ENCODE assay signal across 18 cellular contexts in the genomic region with DNA sequence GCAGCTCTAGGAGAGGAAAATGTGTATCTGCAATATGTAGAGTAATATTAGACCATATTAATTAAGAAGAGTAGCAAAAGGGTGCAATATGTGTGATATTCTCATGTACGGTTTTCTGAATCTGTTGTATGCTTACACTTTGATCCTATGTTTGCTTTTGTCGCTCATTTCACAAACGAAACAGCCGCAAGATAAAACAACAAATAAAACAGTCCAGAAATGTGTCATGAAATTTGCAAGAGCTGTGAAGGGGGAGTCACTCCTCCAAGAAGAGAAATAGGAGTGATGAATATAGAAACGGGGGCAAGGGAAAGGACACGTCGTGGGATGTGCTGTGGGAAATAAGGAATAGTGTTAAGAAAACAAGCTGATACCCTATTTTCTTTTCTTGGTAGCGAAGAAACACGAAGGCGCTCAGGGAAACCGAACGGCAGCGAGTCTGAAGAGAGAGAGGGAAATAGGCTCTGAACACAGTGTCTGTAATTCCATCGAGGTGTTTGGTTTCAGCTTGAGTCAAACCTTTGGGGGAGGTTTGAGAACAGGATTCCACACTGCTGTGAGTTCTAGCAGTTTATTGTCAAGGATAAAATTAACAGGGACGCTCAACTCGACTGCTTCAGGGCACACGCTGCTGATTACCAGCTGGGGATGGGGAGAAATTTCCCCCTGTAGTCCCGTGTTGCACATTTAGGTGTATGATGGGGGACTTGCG.
DNase-seq lines count a peak whose midpoint lies in the region; ATAC-seq and TF ChIP-seq lines count a peak whose summit lies in the region.
"Had no signal": no experiment of that assay in that cellular context is flagged by ENCODE, and none has a peak within 500 bp of the region (broad histone marks: within the 10 kb centered on the region; RNA-seq: fewer than 3 reads in every experiment).

No MANE protein-coding gene starts in this region.

- H3K79me2 ChIP-seq in mammary epithelial cell (ENCODE audit: insufficient read depth, low read length) = no peaks in the 10 kb centered on the region

- DNase-seq in mammary epithelial cell (peak; percentile 19), breast epithelium (ENCODE audit: low spot score in 2 of 2) (no peak), brain microvascular endothelial cell (peak; percentile 70), kidney epithelial cell (ENCODE audit: low read depth) (no peak), CD14-positive monocyte (ENCODE audit: low spot score) (no peak), T-helper 17 cell (no peak)
- no peak for DNase-seq in stimulated activated CD4-positive, alpha-beta T cell treated with anti-CD3 and anti-CD28 coated beads, Interleukin-12 subunit alpha, Interleukin-12 subunit beta, amount 100 ng/mL, for 4 hours
- DNase-seq in T-helper 2 cell treated with Interferon-gamma antibody and Interleukin-4, amounts not matched to agents 5 μg/mL and 100 μg/mL, for 36 hours (ENCODE audit: low spot score) = no peak
- DNase-seq: activated CD4-positive, alpha-beta T cell treated with anti-CD3 and anti-CD28 coated beads for 1 hour; activated naive CD4-positive, alpha-beta T cell; Caco-2; NCI-H1092; NK-92 treated with Interleukin-12 subunit alpha and Interleukin-12 subunit beta, amount 100 ng/mL, for 24 hours; stimulated activated CD4-positive, alpha-beta T cell treated with anti-CD3 and anti-CD28 coated beads, Interleukin-4, amount 100 ng/mL, for 4 hours; tibial artery had no signal

- CTCF ChIA-PET in mammary epithelial cell (lab: Charles Lee; ENCODE audit: low non-redundant PET) = no interaction called here

- H3K4me1 Mint-ChIP-seq in CD14-positive monocyte (no peaks in the 10 kb centered on the region), T-helper 17 cell (no peaks in the 10 kb centered on the region)
- no peaks in the 10 kb centered on the region for H3K4me1 Mint-ChIP-seq in T-helper 2 cell treated with Interferon-gamma antibody and Interleukin-4, amounts not matched to agents 5 μg/mL and 100 μg/mL, for 36 hours (ENCODE audit: low read depth)
- H3K4me1 Mint-ChIP-seq: IgD-negative memory B cell had no signal

- H3K4me1 ChIP-seq in mammary epithelial cell (ENCODE audit: insufficient read depth, low read length) = no peaks in the 10 kb centered on the region
- no peaks in the 10 kb centered on the region for H3K4me1 ChIP-seq in breast epithelium
- H3K4me1 ChIP-seq: Caco-2, right atrium auricular region, tibial artery had no signal

- no peak for TF ChIP-seq POLR2A in breast epithelium (IDR thresholded peaks at IDR 0.05)

- H3K27ac Mint-ChIP-seq in CD14-positive monocyte (no peak overlapping the region), T-helper 17 cell (no peak overlapping the region)
- no peak overlapping the region for H3K27ac Mint-ChIP-seq in T-helper 2 cell treated with Interferon-gamma antibody and Interleukin-4, amounts not matched to agents 5 μg/mL and 100 μg/mL, for 36 hours
- H3K27ac Mint-ChIP-seq: IgD-negative memory B cell had no signal

- peak overlapping the region; percentile 64 for H2AFZ ChIP-seq in mammary epithelial cell (ENCODE audit: low read depth, low read length)

- dilution Hi-C loops in mammary epithelial cell (cut with HindIII; ENCODE audit: low sequenced_read_pairs) = no loop called here

- H3K9ac ChIP-seq in mammary epithelial cell (ENCODE audit: insufficient read depth, low read length) = no peak overlapping the region

- no peak for ATAC-seq in T-helper 17 cell
- ATAC-seq: HCT116 had no signal

- H3K27me3 ChIP-seq in mammary epithelial cell (ENCODE audit: insufficient read depth, low read length) (no peaks in the 10 kb centered on the region), breast epithelium (no peaks in the 10 kb centered on the region), brain microvascular endothelial cell (replicated peaks) (no peaks in the 10 kb centered on the region), kidney epithelial cell (ENCODE audit: control insufficient read depth, insufficient read depth, low read length) (no peaks in the 10 kb centered on the region)
- H3K27me3 ChIP-seq: right atrium auricular region had no signal

- H3K4me3 Mint-ChIP-seq in CD14-positive monocyte (no peak overlapping the region), T-helper 17 cell (no peak overlapping the region)
- H3K4me3 Mint-ChIP-seq in T-helper 2 cell treated with Interferon-gamma antibody and Interleukin-4, amounts not matched to agents 5 μg/mL and 100 μg/mL, for 36 hours = no peak overlapping the region
- H3K4me3 Mint-ChIP-seq: IgD-negative memory B cell had no signal

- peaks cover under 1 to 9% (median 5%) of the 10 kb centered on the region in 7 donors for H3K9me3 Mint-ChIP-seq in CD14-positive monocyte
- H3K9me3 Mint-ChIP-seq in T-helper 2 cell treated with Interferon-gamma antibody and Interleukin-4, amounts not matched to agents 5 μg/mL and 100 μg/mL, for 36 hours = peaks cover 28% of the 10 kb centered on the region

- H4K20me1 ChIP-seq in mammary epithelial cell (ENCODE audit: insufficient read depth, low read length) = no peaks in the 10 kb centered on the region

- intact Hi-C loops in mammary epithelial cell (cut with micrococcal nuclease) (no loop called here), breast epithelium (cut with DNase I; ENCODE audit: low total_unique reads) (no loop called here), CD14-positive monocyte (cut with micrococcal nuclease) (no loop called here)

- H3K36me3 ChIP-seq in mammary epithelial cell (ENCODE audit: insufficient read depth, low read length) = no peaks in the 10 kb centered on the region
- no peaks in the 10 kb centered on the region for H3K36me3 ChIP-seq in breast epithelium
- no peaks in the 10 kb centered on the region for H3K36me3 ChIP-seq in brain microvascular endothelial cell (replicated peaks)
- H3K36me3 ChIP-seq in kidney epithelial cell (ENCODE audit: control insufficient read depth, insufficient read depth, low read length) = no peaks in the 10 kb centered on the region
- H3K36me3 ChIP-seq: right atrium auricular region, tibial artery had no signal

- H3K4me3 ChIP-seq in mammary epithelial cell (replicated peaks in 1 of 3; ENCODE audit: insufficient read depth in 1 of 3, low read depth in 2 of 3, low read length in 3 of 3) (no peak overlapping the region), breast epithelium (no peak overlapping the region), brain microvascular endothelial cell (ENCODE audit: low read depth, low read length) (peak overlapping the region; percentile 16), kidney epithelial cell (ENCODE audit: low read depth, low read length) (peak overlapping the region; percentile 28)
- H3K4me3 ChIP-seq: right atrium auricular region, tibial artery had no signal

- H3K36me3 Mint-ChIP-seq in CD14-positive monocyte = no peaks in the 10 kb centered on the region
- no peaks in the 10 kb centered on the region for H3K36me3 Mint-ChIP-seq in T-helper 2 cell treated with Interferon-gamma antibody and Interleukin-4, amounts not matched to agents 5 μg/mL and 100 μg/mL, for 36 hours (ENCODE audit: low read depth)
- no peaks in the 10 kb centered on the region for H3K36me3 Mint-ChIP-seq in T-helper 17 cell (ENCODE audit: low read depth)

- peak overlapping the region; percentile 46 for H3K4me2 ChIP-seq in mammary epithelial cell (ENCODE audit: insufficient read depth, low read depth, low read length)

- no peak overlapping the region for H3K27ac ChIP-seq in mammary epithelial cell (ENCODE audit: insufficient read depth, low read depth, low read length)
- H3K27ac ChIP-seq in breast epithelium = no peak overlapping the region
- H3K27ac ChIP-seq in brain microvascular endothelial cell = peak overlapping the region; percentile 59
- H3K27ac ChIP-seq: right atrium auricular region, tibial artery had no signal

- H3K27me3 Mint-ChIP-seq in CD14-positive monocyte (ENCODE audit: low read depth in 3 of 3) (peaks cover 0 to 3% (median 0%) of the 10 kb centered on the region in 3 donors), T-helper 17 cell (no peaks in the 10 kb centered on the region)
- no peaks in the 10 kb centered on the region for H3K27me3 Mint-ChIP-seq in T-helper 2 cell treated with Interferon-gamma antibody and Interleukin-4, amounts not matched to agents 5 μg/mL and 100 μg/mL, for 36 hours (ENCODE audit: low read depth)
- H3K27me3 Mint-ChIP-seq: IgD-negative memory B cell had no signal

- no TSS peak for BruUV-seq in mammary epithelial cell (replicated peaks; lab: Mats Ljungman, UMichigan)

- in situ Hi-C loops in mammary epithelial cell (cut with MboI; ENCODE audit: low sequenced_read_pairs in 2 of 2) = no loop called here
- in situ Hi-C loops in brain microvascular endothelial cell (cut with HindIII; ENCODE audit: low pct_ligation_motif_present, low sequenced_read_pairs) = no loop called here

- H3K9me3 ChIP-seq in mammary epithelial cell (replicated peaks; ENCODE audit: insufficient read depth, low read length) (no peaks in the 10 kb centered on the region), breast epithelium (no peaks in the 10 kb centered on the region), T-helper 17 cell (ENCODE audit: control insufficient read depth, low read length, poor library complexity, severe bottlenecking) (no peaks in the 10 kb centered on the region)
- H3K9me3 ChIP-seq: Caco-2 had no signal

- WGBS in mammary epithelial cell (ENCODE audit: low coverage, missing lambda C conversion rate) = 33% methylated on average over 19 of the region's 19 CpGs

- no peak for TF ChIP-seq CTCF in mammary epithelial cell (conservative IDR thresholded peaks at IDR 0.05 in 1 of 2, IDR thresholded peaks at IDR 0.05 in 1 of 2; ENCODE audit: extremely low read depth in 1 of 2, insufficient read depth in 1 of 2, low read depth in 1 of 2, low read length in 2 of 2)
- TF ChIP-seq CTCF in breast epithelium (IDR thresholded peaks at IDR 0.05) = no peak
- no peak for TF ChIP-seq CTCF in brain microvascular endothelial cell (IDR thresholded peaks at IDR 0.05; ENCODE audit: low read depth, low read length, missing control alignments)
- TF ChIP-seq CTCF in kidney epithelial cell (IDR thresholded peaks at IDR 0.05; ENCODE audit: insufficient read depth, low read length, poor library complexity, severe bottlenecking) = no peak
- TF ChIP-seq CTCF in CD14-positive monocyte (IDR thresholded peaks at IDR 0.05) = no peak

Comparison
In these comparisons a context has a peak if more than half of its experiments do, and no peak if none do; other contexts are left out.
1. DNase-seq: peak in mammary epithelial cell (single experiment) and brain microvascular endothelial cell (single experiment); none in breast epithelium (0 of 2), kidney epithelial cell (single experiment), stimulated activated CD4-positive, alpha-beta T cell treated with anti-CD3 and anti-CD28 coated beads, Interleukin-12 subunit alpha, Interleukin-12 subunit beta, amount 100 ng/mL, for 4 hours (single experiment), CD14-positive monocyte (single experiment), T-helper 2 cell treated with Interferon-gamma antibody and Interleukin-4, amounts not matched to agents 5 μg/mL and 100 μg/mL, for 36 hours (single experiment) and T-helper 17 cell (0 of 3).
2. H3K4me3 ChIP-seq: peak in brain microvascular endothelial cell (single experiment) and kidney epithelial cell (single experiment); none in mammary epithelial cell (0 of 3) and breast epithelium (0 of 3).